ENCODE assay signal across 7 cellular contexts in the genomic region with DNA sequence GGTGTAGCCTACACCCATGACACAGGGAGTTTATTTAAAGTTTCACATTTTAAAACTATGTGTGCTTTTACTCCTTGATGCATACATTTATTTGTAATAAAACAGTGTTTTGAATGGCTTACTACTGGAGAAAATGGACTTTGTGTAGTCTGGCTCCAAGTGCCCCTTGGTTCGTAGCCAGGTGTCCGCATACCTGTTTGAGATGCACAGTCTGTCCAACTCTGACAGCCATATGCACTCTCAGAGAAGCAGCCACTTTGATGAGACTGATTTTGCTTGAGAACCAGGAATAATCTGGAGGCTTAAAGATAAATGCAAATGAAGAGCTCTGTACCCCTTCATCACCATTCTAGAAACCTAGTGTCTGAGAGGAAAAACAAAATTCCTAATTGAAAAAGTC. TPM values are rescaled to one million over a fixed set of nuclear protein-coding genes. Genes with fewer than 3 reads are reported as not detected.
"Had no signal": no experiment of that assay in that cellular context is flagged by ENCODE, and none has a peak within 500 bp of the region (broad histone marks: within the 10 kb centered on the region; RNA-seq: fewer than 3 reads in every experiment).

No MANE protein-coding gene starts in this region.

- DNase-seq: H9, HCEC 1CT, IMR-90, KG1 had no signal

- ATAC-seq: GM23338, K562 had no signal

RNA-seq across cellular contexts. Expression of gene RTN1, which starts 24.0 kb away (rescaled TPM):
- total RNA-seq: HT-29 had no signal
